Comparison of ENCODE assay signal across 21 cellular contexts in genomic region chr10:114009281-114009996, GRCh38. TPM values are rescaled to one million over a fixed set of nuclear protein-coding genes. Genes with fewer than 3 reads are reported as not detected.
DNase-seq lines count a peak whose midpoint lies in the region; ATAC-seq and TF ChIP-seq lines count a peak whose summit lies in the region.
"Had no signal": no experiment of that assay in that cellular context is flagged by ENCODE, and none has a peak within 500 bp of the region (broad histone marks: within the 10 kb centered on the region; RNA-seq: fewer than 3 reads in every experiment).

No MANE protein-coding gene starts in this region.

- H3K27ac ChIP-seq in naive thymus-derived CD4-positive, alpha-beta T cell (ENCODE audit: low read depth, low read length): no peak overlapping the region
- H3K27ac ChIP-seq: A549, C4-2B, GM23248, HL-60, Peyer's patch had no signal

- H3K36me3 ChIP-seq in naive thymus-derived CD4-positive, alpha-beta T cell (ENCODE audit: control insufficient read depth in 2 of 3, insufficient read depth in 3 of 3, low read length in 3 of 3): no peaks in the 10 kb centered on the region
- H3K36me3 ChIP-seq: Peyer's patch had no signal

- CTCF ChIA-PET in naive thymus-derived CD4-positive, alpha-beta T cell (lab: Charles Lee): no interaction called here

- no peak overlapping the region for H3K27ac Mint-ChIP-seq in HFFc6
- H3K27ac Mint-ChIP-seq in activated T-helper 17 cell treated with anti-CD3 and anti-CD28 coated beads, Interleukin-2, amount 50 U/mL, for 72 hours: no peak overlapping the region
- H3K27ac Mint-ChIP-seq in naive thymus-derived CD4-positive, alpha-beta T cell: no peak overlapping the region

- no peak overlapping the region for H3K4me3 ChIP-seq in naive thymus-derived CD4-positive, alpha-beta T cell (ENCODE audit: low read length)
- H3K4me3 ChIP-seq: A549, GM23248, Peyer's patch had no signal

- H3K27me3 Mint-ChIP-seq in HFFc6 (ENCODE audit: insufficient read depth): peaks cover 20% of the 10 kb centered on the region
- peaks cover 9% of the 10 kb centered on the region for H3K27me3 Mint-ChIP-seq in activated T-helper 17 cell treated with anti-CD3 and anti-CD28 coated beads, Interleukin-2, amount 50 U/mL, for 72 hours
- H3K27me3 Mint-ChIP-seq in naive thymus-derived CD4-positive, alpha-beta T cell: peaks cover 3 to 33% (median 10%) of the 10 kb centered on the region in 5 donors

- no peak overlapping the region; the same call in 1 of the 2 replicates for H3K4me3 Mint-ChIP-seq in HFFc6
- H3K4me3 Mint-ChIP-seq in activated T-helper 17 cell treated with anti-CD3 and anti-CD28 coated beads, Interleukin-2, amount 50 U/mL, for 72 hours: no peak overlapping the region
- no peak overlapping the region for H3K4me3 Mint-ChIP-seq in naive thymus-derived CD4-positive, alpha-beta T cell

- H3K27me3 ChIP-seq in naive thymus-derived CD4-positive, alpha-beta T cell (ENCODE audit: control insufficient read depth in 2 of 2, insufficient read depth in 2 of 2, low read length in 2 of 2): no peaks in the 10 kb centered on the region
- H3K27me3 ChIP-seq: Peyer's patch had no signal

- TF ChIP-seq CTCF in HFFc6 (IDR thresholded peaks at IDR 0.05): no peak

- peaks cover 23% of the 10 kb centered on the region for H3K4me1 Mint-ChIP-seq in HFFc6 (ENCODE audit: low read depth)
- H3K4me1 Mint-ChIP-seq in activated T-helper 17 cell treated with anti-CD3 and anti-CD28 coated beads, Interleukin-2, amount 50 U/mL, for 72 hours: no peaks in the 10 kb centered on the region
- peaks cover 0 to 1% (median 0%) of the 10 kb centered on the region in 7 donors for H3K4me1 Mint-ChIP-seq in naive thymus-derived CD4-positive, alpha-beta T cell

- peaks cover 5% of the 10 kb centered on the region; the same call in 1 of the 2 replicates for H3K36me3 Mint-ChIP-seq in HFFc6 (ENCODE audit: low read depth)
- no peaks in the 10 kb centered on the region for H3K36me3 Mint-ChIP-seq in activated T-helper 17 cell treated with anti-CD3 and anti-CD28 coated beads, Interleukin-2, amount 50 U/mL, for 72 hours (ENCODE audit: low read depth)
- H3K36me3 Mint-ChIP-seq in naive thymus-derived CD4-positive, alpha-beta T cell: no peaks in the 10 kb centered on the region

- in situ Hi-C loops in Caki2 (cut with HindIII; ENCODE audit: low pct_unique_long_range_greater_than_20kb, low sequenced_read_pairs): no loop called here

- intact Hi-C loops in naive thymus-derived CD4-positive, alpha-beta T cell (cut with micrococcal nuclease): no loop called here

- DNase-seq in Caki2 (ENCODE audit: low read depth) (peak; percentile 41), HFFc6 (peak; percentile 21), kidney tubule cell (ENCODE audit: low spot score) (peak; percentile 40), NCI-H2196 (lab: John Stamatoyannopoulos, UW; ENCODE audit: unreplicated experiment) (no peak)
- no peak for DNase-seq in naive thymus-derived CD4-positive, alpha-beta T cell
- DNase-seq in activated CD4-positive, alpha-beta T cell treated with anti-CD3 and anti-CD28 coated beads, Interleukin-2, amount 50 U/mL, for 4 hours: no peak
- DNase-seq: DMS 273 treated with DMSO at 0.1 percent for 48 hours, GM23248, MV-4-11, NCI-H1417, NCI-H2029, NCI-H510A treated with DMSO at 0.1 percent for 48 hours, NCI-H82, Peyer's patch, Right ventricle myocardium superior, SK-N-SH had no signal

- H3K9me3 ChIP-seq in naive thymus-derived CD4-positive, alpha-beta T cell (ENCODE audit: control insufficient read depth in 2 of 3, low read length in 3 of 3): no peaks in the 10 kb centered on the region
- H3K9me3 ChIP-seq: A549, Peyer's patch, SK-N-SH had no signal

- H3K4me1 ChIP-seq in naive thymus-derived CD4-positive, alpha-beta T cell (ENCODE audit: control insufficient read depth in 2 of 2, insufficient read depth in 2 of 2, low read length in 2 of 2): no peaks in the 10 kb centered on the region
- H3K4me1 ChIP-seq: Peyer's patch had no signal

- H3K9me3 Mint-ChIP-seq in HFFc6: no peaks in the 10 kb centered on the region
- H3K9me3 Mint-ChIP-seq in activated T-helper 17 cell treated with anti-CD3 and anti-CD28 coated beads, Interleukin-2, amount 50 U/mL, for 72 hours: no peaks in the 10 kb centered on the region
- H3K9me3 Mint-ChIP-seq in naive thymus-derived CD4-positive, alpha-beta T cell: peaks cover 0 to 1% (median 0%) of the 10 kb centered on the region in 11 donors

- peak; percentile 34 for ATAC-seq in activated T-helper 17 cell treated with anti-CD3 and anti-CD28 coated beads, Interleukin-2, amount 50 U/mL, for 72 hours (replicated peaks)
- no peak for ATAC-seq in naive thymus-derived CD4-positive, alpha-beta T cell
- ATAC-seq in HG03045 (IDR thresholded peaks at IDR 0.05; ENCODE audit: unreplicated experiment): no peak
- ATAC-seq: A549 had no signal

- POLR2A ChIA-PET in naive thymus-derived CD4-positive, alpha-beta T cell (lab: Charles Lee): no interaction called here

RNA-seq across cellular contexts. Expression of gene ADRB1, which starts 34.2 kb away (rescaled TPM):
- 0.30 TPM in 1 of 2 replicates, not detected in the other for total RNA-seq in Caki2 (2014; rRNA removed; shearing (Covaris generic); ENCODE audit: low replicate concordance)
- under 1 TPM in 1 of 6 experiments, not detected in 5; 0.07 TPM for total RNA-seq in HFFc6 (2021; fragmentation: NEBNext Ultra II Directional; extraction: Animal tissue kit (Norgen Biotek cat#: 25700))
- not detected for total RNA-seq in activated T-helper 17 cell treated with anti-CD3 and anti-CD28 coated beads, Interleukin-2, amount 50 U/mL, for 72 hours
- under 1 TPM in 2 of 5 experiments, not detected in 3; 0.29 to 0.64 TPM for total RNA-seq in naive thymus-derived CD4-positive, alpha-beta T cell
- not detected for polyA plus RNA-seq in naive thymus-derived CD4-positive, alpha-beta T cell
- total RNA-seq: GM23248 had no signal
- polyA plus RNA-seq: GM23248, SK-N-SH had no signal

Comparison
In these comparisons a context has a peak if more than half of its experiments do, and no peak if none do; other contexts are left out.
1. DNase-seq: peak in Caki2 (single experiment), HFFc6 (single experiment) and kidney tubule cell (single experiment); none in naive thymus-derived CD4-positive, alpha-beta T cell (0 of 9), NCI-H2196 (single experiment) and activated CD4-positive, alpha-beta T cell treated with anti-CD3 and anti-CD28 coated beads, Interleukin-2, amount 50 U/mL, for 4 hours (0 of 2).